9 cellular contexts compared by ENCODE assay signal in the genomic region with DNA sequence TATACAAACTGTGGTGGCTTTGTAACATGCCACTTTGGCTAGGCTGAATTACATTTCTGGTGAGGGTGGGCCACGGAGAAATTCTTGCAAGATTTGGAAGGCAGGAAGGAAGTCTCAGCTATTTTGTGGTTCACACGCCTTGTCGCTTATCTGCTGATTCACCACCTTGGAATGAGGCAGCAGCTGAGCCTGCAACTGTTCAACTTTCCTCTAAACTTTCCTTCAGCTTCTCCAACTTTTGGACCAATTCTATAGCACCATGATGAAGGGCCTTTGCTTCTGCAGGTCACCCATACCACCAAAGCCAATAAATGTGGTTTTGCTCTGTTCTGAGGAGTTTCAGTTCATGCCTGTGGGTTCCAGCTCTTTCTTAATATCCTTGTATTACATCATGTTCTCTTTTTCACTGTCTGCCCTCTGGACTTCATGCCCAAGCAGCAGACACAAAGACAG.
A peak's percentile ranks its signal among the peaks of the same experiment; 100 is the strongest.
DNase-seq lines count a peak whose midpoint lies in the region; TF ChIP-seq lines count a peak whose summit lies in the region.
"Had no signal": no experiment of that assay in that cellular context is flagged by ENCODE, and none has a peak within 500 bp of the region (broad histone marks: within the 10 kb centered on the region; RNA-seq: fewer than 3 reads in every experiment).

No MANE protein-coding gene starts in this region.

- no peak for TF ChIP-seq POLR2A in stomach (IDR thresholded peaks at IDR 0.05)

- H3K9me3 Mint-ChIP-seq in activated CD4-positive, alpha-beta T cell treated with anti-CD3 and anti-CD28 coated beads, Interleukin-2, amount 10 ng/mL, durations not matched to agents 24 days and 14 days, result peaks cover 5% of the 10 kb centered on the region

- no peaks in the 10 kb centered on the region for H3K27me3 ChIP-seq in left ventricle myocardium inferior (ENCODE audit: low read depth)
- no peaks in the 10 kb centered on the region for H3K27me3 ChIP-seq in stomach

- H3K27me3 Mint-ChIP-seq in activated CD4-positive, alpha-beta T cell treated with anti-CD3 and anti-CD28 coated beads, Interleukin-2, amount 10 ng/mL, durations not matched to agents 24 days and 14 days, result peaks cover 8% of the 10 kb centered on the region

- H3K4me1 Mint-ChIP-seq in activated CD4-positive, alpha-beta T cell treated with anti-CD3 and anti-CD28 coated beads, Interleukin-2, amount 10 ng/mL, durations not matched to agents 24 days and 14 days, result peaks cover 12% of the 10 kb centered on the region

- H3K27ac Mint-ChIP-seq in activated CD4-positive, alpha-beta T cell treated with anti-CD3 and anti-CD28 coated beads, Interleukin-2, amount 10 ng/mL, durations not matched to agents 24 days and 14 days, result no peak overlapping the region

- H3K36me3 ChIP-seq in left ventricle myocardium inferior (no peaks in the 10 kb centered on the region), stomach (no peaks in the 10 kb centered on the region)

- 10 to 17% (median 11%) methylated on average over 3 of the region's 3 CpGs for WGBS in stomach, 5 donors

- intact Hi-C loops in activated CD4-positive, alpha-beta T cell treated with anti-CD3 and anti-CD28 coated beads, Interleukin-2, amount 10 ng/mL, durations not matched to agents 24 days and 14 days (cut with micrococcal nuclease), result no loop called here
- intact Hi-C loops in left ventricle myocardium inferior (cut with micrococcal nuclease) (no loop called here), stomach (cut with DNase I; ENCODE audit: low total_unique reads) (no loop called here)

- H3K4me3 Mint-ChIP-seq in activated CD4-positive, alpha-beta T cell treated with anti-CD3 and anti-CD28 coated beads, Interleukin-2, amount 10 ng/mL, durations not matched to agents 24 days and 14 days, result peak overlapping the region; percentile 6

- peak; percentile 61 for DNase-seq in activated CD4-positive, alpha-beta T cell treated with anti-CD3 and anti-CD28 coated beads, Interleukin-2, amount 10 ng/mL, durations not matched to agents 24 days and 14 days
- DNase-seq in activated CD4-positive, alpha-beta T cell treated with anti-CD3 and anti-CD28 coated beads, Interleukin-2, amount 50 U/mL, for 1 hour, result no peak
- DNase-seq in T1000 (lab: John Stamatoyannopoulos, UW) (peak; percentile 45), left ventricle myocardium inferior (no peak), stomach (peak; percentile 49), NCI-H2029 treated with DMSO at 0.1 percent for 48 hours (lab: John Stamatoyannopoulos, UW) (no peak)
- no peak for DNase-seq in activated CD4-positive, alpha-beta T cell treated with anti-CD3 and anti-CD28 coated beads, Interleukin-2, amount 50 U/mL, for 4 hours
- DNase-seq in stimulated activated CD4-positive, alpha-beta T cell treated with anti-CD3 and anti-CD28 coated beads, Interleukin-4, amount 100 ng/mL, for 1 hour, result no peak

- H3K4me1 ChIP-seq in left ventricle myocardium inferior (peaks cover 20% of the 10 kb centered on the region), stomach (peaks cover 0 to 59% (median 5%) of the 10 kb centered on the region in 4 donors)

- no peak overlapping the region for H3K4me3 ChIP-seq in left ventricle myocardium inferior
- no peak overlapping the region for H3K4me3 ChIP-seq in stomach

- H3K27ac ChIP-seq in left ventricle myocardium inferior (replicated peaks) (peak overlapping the region; percentile 63), stomach (peak overlapping the region in 3 of 5 donors; percentile 46 to 65 (median 58))
- H3K27ac ChIP-seq: C4-2B had no signal

- TF ChIP-seq EP300 in stomach (IDR thresholded peaks at IDR 0.05), result no peak

- H3K9me3 ChIP-seq in left ventricle myocardium inferior (replicated peaks), result no peaks in the 10 kb centered on the region
- no peaks in the 10 kb centered on the region for H3K9me3 ChIP-seq in stomach

- H3K36me3 Mint-ChIP-seq in activated CD4-positive, alpha-beta T cell treated with anti-CD3 and anti-CD28 coated beads, Interleukin-2, amount 10 ng/mL, durations not matched to agents 24 days and 14 days (ENCODE audit: low read depth), result no peaks in the 10 kb centered on the region

- TF ChIP-seq CTCF in left ventricle myocardium inferior (IDR thresholded peaks at IDR 0.05; ENCODE audit: borderline replicate concordance) (no peak), stomach (IDR thresholded peaks at IDR 0.05) (no peak)

Comparison
In these comparisons a context has a peak if more than half of its experiments do, and no peak if none do; other contexts are left out.
1. DNase-seq: peak in activated CD4-positive, alpha-beta T cell treated with anti-CD3 and anti-CD28 coated beads, Interleukin-2, amount 10 ng/mL, durations not matched to agents 24 days and 14 days (single experiment), T1000 (single experiment) and stomach (single experiment); none in activated CD4-positive, alpha-beta T cell treated with anti-CD3 and anti-CD28 coated beads, Interleukin-2, amount 50 U/mL, for 1 hour (single experiment), left ventricle myocardium inferior (single experiment), NCI-H2029 treated with DMSO at 0.1 percent for 48 hours (single experiment), activated CD4-positive, alpha-beta T cell treated with anti-CD3 and anti-CD28 coated beads, Interleukin-2, amount 50 U/mL, for 4 hours (0 of 2) and stimulated activated CD4-positive, alpha-beta T cell treated with anti-CD3 and anti-CD28 coated beads, Interleukin-4, amount 100 ng/mL, for 1 hour (single experiment).